20 cellular contexts compared by ENCODE assay signal in genomic region chr15:29126821-29127461, GRCh38.
DNase-seq lines count a peak whose midpoint lies in the region; ATAC-seq, FAIRE-seq and TF ChIP-seq lines count a peak whose summit lies in the region.
"Had no signal": no experiment of that assay in that cellular context is flagged by ENCODE, and none has a peak within 500 bp of the region (broad histone marks: within the 10 kb centered on the region; RNA-seq: fewer than 3 reads in every experiment).

No MANE protein-coding gene starts in this region.

- FAIRE-seq in GM12878 (lab: Jason Lieb, UNC): no peak
- FAIRE-seq: frontal cortex, keratinocyte, small intestine had no signal

- in situ Hi-C loops in GM12878 (cut with MboI): no loop called here

- H3K27ac ChIP-seq in KMS-11 (no peak overlapping the region), GM12878 (ENCODE audit: control insufficient read depth, insufficient read depth) (no peak overlapping the region)
- H3K27ac ChIP-seq: SJCRH30, thoracic aorta had no signal

- H2AFZ ChIP-seq in KMS-11 (ENCODE audit: low read depth) (no peak overlapping the region), GM12878 (ENCODE audit: control insufficient read depth, low read depth, low read length) (no peak overlapping the region)

- DNase-seq in ELR (ENCODE audit: low read depth): peak; percentile 19
- no peak for DNase-seq in GM12878 (ENCODE audit: low read depth, low spot score)
- DNase-seq in mucosa of descending colon: peak in 2 of 3 donors; percentile 23 to 36
- DNase-seq in effector CD8-positive, alpha-beta T cell (lab: John Stamatoyannopoulos, UW): no peak
- no peak for DNase-seq in SIG-M5 treated with dmso at 0.1 percent for 504 hours (lab: John Stamatoyannopoulos, UW; ENCODE audit: unreplicated experiment)
- no peak for DNase-seq in pons (ENCODE audit: low spot score)
- DNase-seq: activated CD4-positive, CD25-positive, alpha-beta regulatory T cell; activated T-cell treated with anti-CD3 and anti-CD28 coated beads, Interleukin-2, amount 50 U/mL, for 48 hours; amygdala; CD4-positive, alpha-beta T cell; NCI-H1105 treated with DMSO at 0.1 percent for 48 hours; NCI-H510A treated with DMSO at 0.1 percent for 48 hours; SJCRH30; small intestine had no signal

- ATAC-seq in GM12878 (peak; percentile 67), mucosa of descending colon (no peak), GM18502 (IDR thresholded peaks at IDR 0.05; ENCODE audit: poor library complexity, unreplicated experiment) (no peak)
- ATAC-seq: natural killer cell treated with Interleukin-12 subunit alpha and Interleukin-12 subunit beta and Interleukin-15 and Interleukin-18, amount 100 ng/mL, for 72 hours had no signal

- 0 out of 2 replicates have a peak, but pooled peaks have one; percentile 21 for TF ChIP-seq CTCF in KMS-11 (conservative IDR thresholded peaks at IDR 0.05; ENCODE audit: low read depth, low read length)
- TF ChIP-seq CTCF in GM12878 (IDR thresholded peaks at IDR 0.05 in 2 of 3, conservative IDR thresholded peaks at IDR 0.05 in 1 of 3; ENCODE audit: control insufficient read depth in 2 of 3, extremely low read depth in 1 of 3, insufficient read depth in 1 of 3, low read depth in 3 of 3, low read length in 3 of 3): no peak
- TF ChIP-seq CTCF in mucosa of descending colon (IDR thresholded peaks at IDR 0.05): no peak

- H3K27me3 ChIP-seq in KMS-11 (ENCODE audit: insufficient read depth, low read depth): no peaks in the 10 kb centered on the region
- H3K27me3 ChIP-seq in GM12878 (replicated peaks in 1 of 2; ENCODE audit: control insufficient read depth in 2 of 2, insufficient read depth in 2 of 2, low read length in 1 of 2): no peaks in the 10 kb centered on the region
- H3K27me3 ChIP-seq: SJCRH30 had no signal

- no peaks in the 10 kb centered on the region for H3K9me3 ChIP-seq in GM12878 (replicated peaks; ENCODE audit: control insufficient read depth, insufficient read depth, low read length)
- no peaks in the 10 kb centered on the region for H3K9me3 ChIP-seq in mucosa of descending colon
- H3K9me3 ChIP-seq: SJCRH30, thoracic aorta had no signal

- POLR2A ChIA-PET in GM12878 (lab: Charles Lee): no interaction called here

- H3K9ac ChIP-seq in KMS-11 (no peak overlapping the region), GM12878 (ENCODE audit: control insufficient read depth, insufficient read depth, low read length) (no peak overlapping the region)

- TF ChIP-seq EP300 in GM12878 (IDR thresholded peaks at IDR 0.05; ENCODE audit: borderline replicate concordance in 1 of 2, control insufficient read depth in 1 of 2, low read depth in 2 of 2, low read length in 2 of 2): no peak

- no peaks in the 10 kb centered on the region for H4K20me1 ChIP-seq in KMS-11 (ENCODE audit: insufficient read depth)
- H4K20me1 ChIP-seq in GM12878 (ENCODE audit: control insufficient read depth, insufficient read depth): no peaks in the 10 kb centered on the region

- TF ChIP-seq POLR2A in GM12878 (IDR thresholded peaks at IDR 0.05; ENCODE audit: low read depth, low read length): no peak

- BruUV-seq in GM12878 (replicated peaks; lab: Mats Ljungman, UMichigan): no TSS peak

- RAD21 ChIA-PET in GM12878 (lab: Charles Lee; ENCODE audit: unreplicated experiment): no interaction called here

- CTCF ChIA-PET in GM12878 (lab: Yijun Ruan, JAX): no interaction called here

- H3K36me3 ChIP-seq in KMS-11 (ENCODE audit: insufficient read depth) (no peaks in the 10 kb centered on the region), GM12878 (ENCODE audit: control insufficient read depth in 2 of 2, insufficient read depth in 2 of 2, low read length in 1 of 2) (no peaks in the 10 kb centered on the region), mucosa of descending colon (ENCODE audit: low read depth) (no peaks in the 10 kb centered on the region)
- H3K36me3 ChIP-seq: SJCRH30, thoracic aorta had no signal

- H3K4me1 ChIP-seq in KMS-11 (ENCODE audit: low read depth, poor library complexity, severe bottlenecking) (no peaks in the 10 kb centered on the region), GM12878 (ENCODE audit: control insufficient read depth, insufficient read depth, low read length) (no peaks in the 10 kb centered on the region), mucosa of descending colon (ENCODE audit: low read depth) (no peaks in the 10 kb centered on the region)
- H3K4me1 ChIP-seq: SJCRH30 had no signal

- SMC1A ChIA-PET in GM12878 (lab: Charles Lee; ENCODE audit: uncharacterized antibody, unreplicated experiment): no interaction called here

- no peaks in the 10 kb centered on the region for H3K79me2 ChIP-seq in KMS-11 (ENCODE audit: insufficient read depth, low read depth)
- no peaks in the 10 kb centered on the region for H3K79me2 ChIP-seq in GM12878 (ENCODE audit: control insufficient read depth, insufficient read depth, low read length)

- intact Hi-C loops in GM12878 (cut with micrococcal nuclease; ENCODE audit: unreplicated experiment): no loop called here
- intact Hi-C loops in mucosa of descending colon (cut with DNase I, micrococcal nuclease): no loop called here

- WGBS in GM12878 (ENCODE audit: insufficient coverage, insufficient replicate concordance, low lambda C conversion rate, missing lambda C conversion rate): 24% methylated on average over 19 of the region's 19 CpGs

- H3K4me2 ChIP-seq in KMS-11: no peak overlapping the region
- H3K4me2 ChIP-seq in GM12878 (ENCODE audit: control insufficient read depth, insufficient read depth): no peak overlapping the region

- H3K4me3 ChIP-seq in KMS-11 (IDR thresholded peaks at IDR 0.05; ENCODE audit: insufficient read depth, low read depth, low read length) (no peak overlapping the region), GM12878 (no peak overlapping the region), mucosa of descending colon (no peak overlapping the region)
- H3K4me3 ChIP-seq: SJCRH30, thoracic aorta had no signal

- no peak for TF ChIP-seq RAD21 in GM12878 (IDR thresholded peaks at IDR 0.05; ENCODE audit: insufficient read depth, low read depth, low read length)

TF ChIP-seq in GM12878, 131 proteins besides CTCF, POLR2A, EP300 and RAD21:
- no peak for TF ChIP-seq SUZ12 (IDR thresholded peaks at IDR 0.05; ENCODE audit: unreplicated experiment)
- TF ChIP-seq YY1 (IDR thresholded peaks at IDR 0.05; ENCODE audit: low read depth, low read length): no peak
- no peak for TF ChIP-seq PKNOX1 (IDR thresholded peaks at IDR 0.05)
- no peak for TF ChIP-seq SUPT20H (IDR thresholded peaks at IDR 0.05; ENCODE audit: borderline replicate concordance, control insufficient read depth, low read depth, low read length)
- no peak for TF ChIP-seq HCFC1 (IDR thresholded peaks at IDR 0.05; ENCODE audit: low read length)
- no peak for TF ChIP-seq ZNF24 (IDR thresholded peaks at IDR 0.05)
- no peak for TF ChIP-seq E4F1 (IDR thresholded peaks at IDR 0.05; ENCODE audit: borderline replicate concordance, partially characterized antibody)
- no peak for TF ChIP-seq ZNF622 (IDR thresholded peaks at IDR 0.05)
- no peak for TF ChIP-seq SMAD5 (IDR thresholded peaks at IDR 0.05; ENCODE audit: low read depth)
- TF ChIP-seq FOXM1 (IDR thresholded peaks at IDR 0.05; ENCODE audit: low read depth, low read length): no peak
- no peak for TF ChIP-seq RELA (IDR thresholded peaks at IDR 0.05; ENCODE audit: borderline replicate concordance, partially characterized antibody)
- TF ChIP-seq ZNF274 (IDR thresholded peaks at IDR 0.05; ENCODE audit: insufficient read depth, insufficient read length): no peak
- no peak for TF ChIP-seq BRCA1 (IDR thresholded peaks at IDR 0.05; ENCODE audit: low read depth, low read length)

Comparison
In these comparisons a context has a peak if more than half of its experiments do, and no peak if none do; other contexts are left out.
1. DNase-seq: peak in ELR (single experiment) and mucosa of descending colon (2 of 3); none in GM12878 (single experiment), effector CD8-positive, alpha-beta T cell (single experiment), SIG-M5 treated with dmso at 0.1 percent for 504 hours (single experiment) and pons (single experiment).